In the genomic region with DNA sequence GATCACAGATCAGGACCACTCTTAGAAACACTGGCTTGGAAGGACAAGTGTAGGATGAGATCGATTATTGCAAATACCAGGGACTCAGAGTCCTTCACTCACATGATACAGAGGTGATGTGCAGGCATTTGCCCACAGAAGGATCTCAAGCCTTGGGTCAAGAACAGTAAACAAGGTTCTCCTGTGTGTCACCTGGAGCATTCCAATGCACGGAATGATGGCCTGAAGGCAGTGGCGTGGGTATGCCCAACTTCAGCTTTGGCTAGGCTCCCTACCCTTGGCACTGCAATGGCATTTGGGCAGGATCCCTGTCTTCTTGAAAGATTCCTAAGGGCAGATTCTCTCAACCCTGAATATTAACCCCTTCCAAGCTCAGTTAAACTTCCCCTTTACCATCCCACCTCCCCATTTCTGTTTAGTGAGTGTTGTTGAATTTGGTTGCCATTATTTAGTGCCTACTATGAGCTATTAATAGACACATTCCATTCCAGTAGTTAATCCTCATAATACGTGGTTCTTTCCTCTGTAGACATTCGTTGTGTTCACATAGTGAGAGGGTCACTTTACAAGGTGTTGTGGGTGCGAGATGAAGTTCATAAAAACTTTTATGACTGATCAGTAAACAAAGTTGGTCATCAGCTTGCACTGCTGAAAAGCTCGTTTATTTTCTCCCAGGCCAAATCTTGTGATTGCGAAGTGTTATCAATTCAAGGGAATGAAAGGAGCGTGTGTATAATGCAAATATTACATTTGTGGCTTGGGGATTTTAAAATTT, we compare ENCODE assay signal across 16 cellular contexts. TPM values are rescaled to one million over a fixed set of nuclear protein-coding genes. Genes with fewer than 3 reads are reported as not detected.
DNase-seq lines count a peak whose midpoint lies in the region; ATAC-seq and TF ChIP-seq lines count a peak whose summit lies in the region.
"Had no signal": no experiment of that assay in that cellular context is flagged by ENCODE, and none has a peak within 500 bp of the region (broad histone marks: within the 10 kb centered on the region; RNA-seq: fewer than 3 reads in every experiment).

No MANE protein-coding gene starts in this region.

- CTCF ChIA-PET in activated naive CD4-positive, alpha-beta T cell treated with anti-CD3 and anti-CD28 coated beads for 36 hours (lab: Charles Lee), result interaction anchor here (0.6 to 1.2 kb wide), 2 partner anchors 96 to 797 kb away, joined by 3 read pairs; no protein-coding TSS in a partner anchor
- CTCF ChIA-PET in T-cell (lab: Charles Lee), result interaction anchor here (0.5 to 0.9 kb wide), 3 partner anchors 22 to 805 kb away, joined by 3 to 4 read pairs (median 3); no protein-coding TSS in a partner anchor

- TF ChIP-seq CTCF in fibroblast of villous mesenchyme (IDR thresholded peaks at IDR 0.05; ENCODE audit: insufficient read depth, low read depth, low read length), result no peak

- no peak for ATAC-seq in T-cell (replicated peaks in 1 of 4)
- ATAC-seq in stimulated activated memory B cell treated with anti-CD40 and anti-IgM and Interleukin-4, amounts not matched to agents 10 μg/mL and 1 μg/mL and 100 μg/mL, for 72 hours, result no peak
- no peak for ATAC-seq in HG02642 (IDR thresholded peaks at IDR 0.05; ENCODE audit: poor library complexity, unreplicated experiment)

- DNase-seq in activated naive CD4-positive, alpha-beta T cell treated with anti-CD3 and anti-CD28 coated beads for 36 hours, result no peak
- no peak for DNase-seq in activated naive CD4-positive, alpha-beta T cell treated with Interleukin-2 at 50 U/mL for 16 hours
- DNase-seq in T-cell (no peak), fibroblast of villous mesenchyme (ENCODE audit: low read depth) (peak; percentile 28), amniotic stem cell (lab: John Stamatoyannopoulos, UW) (no peak), SKM-1 (lab: John Stamatoyannopoulos, UW; ENCODE audit: unreplicated experiment) (no peak)
- DNase-seq: hippocampal formation, left cardiac atrium, NCI-H2029 treated with DMSO at 0.1 percent for 48 hours, NCI-H524, WERI-Rb-1 had no signal

- no peaks in the 10 kb centered on the region for H3K9me3 Mint-ChIP-seq in activated naive CD4-positive, alpha-beta T cell treated with anti-CD3 and anti-CD28 coated beads for 36 hours
- H3K9me3 Mint-ChIP-seq in T-cell, result no peaks in the 10 kb centered on the region
- no peaks in the 10 kb centered on the region for H3K9me3 Mint-ChIP-seq in stimulated activated memory B cell treated with anti-CD40 and anti-IgM and Interleukin-4, amounts not matched to agents 10 μg/mL and 1 μg/mL and 100 μg/mL, for 72 hours

- POLR2A ChIA-PET in T-cell (lab: Charles Lee), result interaction anchor here (0.6 to 1.5 kb wide), 4 partner anchors 12 to 222 kb away, joined by 3 to 4 read pairs (median 4); no protein-coding TSS in a partner anchor

- H3K27ac Mint-ChIP-seq in activated naive CD4-positive, alpha-beta T cell treated with anti-CD3 and anti-CD28 coated beads for 36 hours, result no peak overlapping the region
- H3K27ac Mint-ChIP-seq in T-cell, result no peak overlapping the region
- peak overlapping the region; percentile 89 for H3K27ac Mint-ChIP-seq in stimulated activated memory B cell treated with anti-CD40 and anti-IgM and Interleukin-4, amounts not matched to agents 10 μg/mL and 1 μg/mL and 100 μg/mL, for 72 hours

- H3K4me3 ChIP-seq in fibroblast of villous mesenchyme (ENCODE audit: low read depth, low read length), result no peak overlapping the region

- H3K4me1 Mint-ChIP-seq in activated naive CD4-positive, alpha-beta T cell treated with anti-CD3 and anti-CD28 coated beads for 36 hours (ENCODE audit: low read depth), result peaks cover 12% of the 10 kb centered on the region
- peaks cover 24 to 37% (median 27%) of the 10 kb centered on the region in 3 donors for H3K4me1 Mint-ChIP-seq in T-cell
- peaks cover 12% of the 10 kb centered on the region for H3K4me1 Mint-ChIP-seq in stimulated activated memory B cell treated with anti-CD40 and anti-IgM and Interleukin-4, amounts not matched to agents 10 μg/mL and 1 μg/mL and 100 μg/mL, for 72 hours

- H3K36me3 Mint-ChIP-seq in activated naive CD4-positive, alpha-beta T cell treated with anti-CD3 and anti-CD28 coated beads for 36 hours (ENCODE audit: low read depth), result no peaks in the 10 kb centered on the region
- H3K36me3 Mint-ChIP-seq in T-cell, result peaks cover 13% of the 10 kb centered on the region
- H3K36me3 Mint-ChIP-seq in stimulated activated memory B cell treated with anti-CD40 and anti-IgM and Interleukin-4, amounts not matched to agents 10 μg/mL and 1 μg/mL and 100 μg/mL, for 72 hours, result no peaks in the 10 kb centered on the region

- H3K4me3 Mint-ChIP-seq in activated naive CD4-positive, alpha-beta T cell treated with anti-CD3 and anti-CD28 coated beads for 36 hours, result peak overlapping the region; percentile 90
- peak overlapping the region; percentile 95 to 96 (median 96) for H3K4me3 Mint-ChIP-seq in T-cell
- H3K4me3 Mint-ChIP-seq in stimulated activated memory B cell treated with anti-CD40 and anti-IgM and Interleukin-4, amounts not matched to agents 10 μg/mL and 1 μg/mL and 100 μg/mL, for 72 hours, result peak overlapping the region; percentile 90

- H3K27me3 Mint-ChIP-seq in activated naive CD4-positive, alpha-beta T cell treated with anti-CD3 and anti-CD28 coated beads for 36 hours (ENCODE audit: low read depth), result no peaks in the 10 kb centered on the region
- H3K27me3 Mint-ChIP-seq in T-cell, result peaks cover 0 to 5% of the 10 kb centered on the region in 2 donors
- H3K27me3 Mint-ChIP-seq in stimulated activated memory B cell treated with anti-CD40 and anti-IgM and Interleukin-4, amounts not matched to agents 10 μg/mL and 1 μg/mL and 100 μg/mL, for 72 hours, result no peaks in the 10 kb centered on the region

- intact Hi-C loops in activated naive CD4-positive, alpha-beta T cell treated with anti-CD3 and anti-CD28 coated beads for 36 hours (cut with micrococcal nuclease), result loop anchor here (5.0 kb wide), 3 partner anchors 74 to 156 kb away; a partner anchor contains a TSS

RNA-seq across cellular contexts. Expression of a gene that starts 1.1 kb away (rescaled TPM):
- 1 to 10 TPM; 3.6 to 4.1 TPM for total RNA-seq in activated naive CD4-positive, alpha-beta T cell treated with anti-CD3 and anti-CD28 coated beads for 36 hours
- total RNA-seq in T-cell (10 to 100 TPM in 3 of 5 donors, 1 to 10 TPM in 2; 8.5 to 12.0 (median 11.1) TPM), fibroblast of villous mesenchyme (13.2 and 18.6 TPM in 2 replicates)

RNA-seq across cellular contexts. Expression of a gene that starts 43.3 kb away (rescaled TPM):
- not detected for total RNA-seq in activated naive CD4-positive, alpha-beta T cell treated with anti-CD3 and anti-CD28 coated beads for 36 hours
- total RNA-seq in T-cell (10 to 100 TPM in 1 of 5 donors, 1 to 10 TPM in 4; 2.1 to 10.0 (median 4.2) TPM), fibroblast of villous mesenchyme (not detected in 2 replicates)
- total RNA-seq: dermis microvascular lymphatic vessel endothelial cell, left cardiac atrium, right atrium auricular region, thoracic aorta had no signal

RNA-seq across cellular contexts. Expression of a gene that starts 46.7 kb away (rescaled TPM):
- total RNA-seq in activated naive CD4-positive, alpha-beta T cell treated with anti-CD3 and anti-CD28 coated beads for 36 hours, result not detected
- total RNA-seq in T-cell (under 1 TPM in 4 of 5 donors, not detected in 1; 0.12 to 0.44 (median 0.24) TPM), fibroblast of villous mesenchyme (not detected in 2 replicates)
- total RNA-seq: dermis microvascular lymphatic vessel endothelial cell, right atrium auricular region had no signal
